In genomic region chr1:3678361-3679097, GRCh38 we compare ENCODE assay signal across 1 cellular context.
TF ChIP-seq lines count a peak whose summit lies in the region.

No MANE protein-coding gene starts in this region.

TF ChIP-seq in K562, 482 proteins besides CTCF, POLR2A, EP300 and RAD21:
- peak; percentile 28; the same call in 1 of the 2 replicates for TF ChIP-seq ARID4B (CRISPR knock-in tag; IDR thresholded peaks at IDR 0.05)
- 0 out of 2 replicates have a peak, but pooled peaks have one; percentile 17 for TF ChIP-seq ZNF740 (CRISPR knock-in tag; IDR thresholded peaks at IDR 0.05)
- no peak for TF ChIP-seq ZNF740 (tag; IDR thresholded peaks at IDR 0.05)
- TF ChIP-seq ZBTB40 (IDR thresholded peaks at IDR 0.05) = peak; percentile 66
- TF ChIP-seq ZBTB40 (CRISPR knock-in tag; IDR thresholded peaks at IDR 0.05) = no peak
- TF ChIP-seq GABPA (tag; conservative IDR thresholded peaks at IDR 0.05; ENCODE audit: low read depth) = peak; percentile 65
- no peak for TF ChIP-seq PRDM10 (IDR thresholded peaks at IDR 0.05; ENCODE audit: partially characterized antibody)
- no peak for TF ChIP-seq TEAD2 (tag; IDR thresholded peaks at IDR 0.05)
- TF ChIP-seq ELF1 (tag; IDR thresholded peaks at IDR 0.05) = 0 out of 2 replicates have a peak, but pooled peaks have one; percentile 18
